ENCODE assay signal across 8 cellular contexts in the genomic region with DNA sequence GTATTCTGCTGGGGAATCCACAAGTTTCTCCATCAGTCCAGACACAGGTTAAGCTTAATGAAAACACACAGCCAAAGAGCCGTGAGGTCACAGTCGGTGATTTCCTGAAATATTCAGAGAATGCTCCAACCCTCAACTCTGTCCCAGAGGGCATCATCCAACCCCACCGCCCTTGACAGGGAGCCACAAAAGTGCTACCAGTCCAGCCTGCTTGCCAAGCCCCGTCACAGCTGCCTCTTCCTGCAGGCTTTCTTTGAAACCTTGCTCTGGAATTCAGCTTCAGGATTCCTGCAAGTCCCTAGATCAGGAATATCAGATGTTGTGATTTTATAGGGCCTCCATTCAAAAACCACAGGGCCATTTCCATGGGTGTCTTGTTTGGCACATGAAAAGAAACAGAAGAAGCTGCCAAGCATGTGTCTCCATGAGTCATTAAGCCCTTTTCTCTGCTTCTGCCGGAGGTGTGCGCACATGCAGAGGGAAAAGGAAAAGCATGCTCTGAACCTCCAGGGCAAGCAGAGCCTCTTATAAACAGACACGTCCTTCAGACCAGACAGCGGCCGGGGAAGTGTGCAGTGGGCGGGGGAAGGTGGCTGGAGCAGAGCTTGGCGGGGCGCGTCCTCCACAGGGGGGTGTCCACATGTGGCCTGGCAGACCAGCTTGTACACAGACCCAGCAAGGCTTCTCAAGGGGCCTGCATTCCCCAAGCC.
A peak's percentile ranks its signal among the peaks of the same experiment; 100 is the strongest.
DNase-seq lines count a peak whose midpoint lies in the region; ATAC-seq and TF ChIP-seq lines count a peak whose summit lies in the region.

No MANE protein-coding gene starts in this region.

- peaks cover 54% of the 10 kb centered on the region for H3K4me1 Mint-ChIP-seq in activated CD8-positive, alpha-beta memory T cell treated with anti-CD3 and anti-CD28 coated beads, Interleukin-2, amount 10 ng/mL, durations not matched to agents 7 days and 5 days

- no peak for TF ChIP-seq POLR2A in gastrocnemius medialis (IDR thresholded peaks at IDR 0.05)

- peaks cover 2% of the 10 kb centered on the region for H3K9me3 Mint-ChIP-seq in activated CD8-positive, alpha-beta memory T cell treated with anti-CD3 and anti-CD28 coated beads, Interleukin-2, amount 10 ng/mL, durations not matched to agents 7 days and 5 days (ENCODE audit: low read depth)

- intact Hi-C loops in gastrocnemius medialis (cut with DNase I; ENCODE audit: low total_unique reads): no loop called here

- H3K27ac ChIP-seq in gastrocnemius medialis: peak overlapping the region in 2 of 4 donors; percentile 5 to 18

- no peaks in the 10 kb centered on the region for H3K27me3 ChIP-seq in gastrocnemius medialis

- no peak overlapping the region for H3K4me3 ChIP-seq in fibroblast of villous mesenchyme (ENCODE audit: low read depth, low read length)
- H3K4me3 ChIP-seq in gastrocnemius medialis: no peak overlapping the region

- TF ChIP-seq CTCF in fibroblast of villous mesenchyme (IDR thresholded peaks at IDR 0.05; ENCODE audit: insufficient read depth, low read depth, low read length) (no peak), gastrocnemius medialis (IDR thresholded peaks at IDR 0.05 in 4 of 5, conservative IDR thresholded peaks at IDR 0.05 in 1 of 5) (no peak)

- no peak for DNase-seq in activated CD8-positive, alpha-beta memory T cell treated with anti-CD3 and anti-CD28 coated beads, Interleukin-2, amount 10 ng/mL, durations not matched to agents 7 days and 5 days
- no peak for DNase-seq in activated CD8-positive, alpha-beta memory T cell treated with anti-CD3 and anti-CD28 coated beads, Interleukin-2, amount 50 U/mL, for 48 hours
- DNase-seq in activated CD4-positive, alpha-beta T cell treated with anti-CD3 and anti-CD28 coated beads for 48 hours: peak; percentile 50
- DNase-seq in fibroblast of villous mesenchyme (ENCODE audit: low read depth): peak; percentile 99
- peak in 1 of 2 donors; percentile 44 for DNase-seq in gastrocnemius medialis
- DNase-seq in ecto neural progenitor cell (ENCODE audit: low spot score): no peak
- no peak for DNase-seq in Kasumi-1 (lab: John Stamatoyannopoulos, UW)

- H3K4me3 Mint-ChIP-seq in activated CD8-positive, alpha-beta memory T cell treated with anti-CD3 and anti-CD28 coated beads, Interleukin-2, amount 10 ng/mL, durations not matched to agents 7 days and 5 days: no peak overlapping the region

- in situ Hi-C loops in gastrocnemius medialis (cut with MboI; ENCODE audit: low sequenced_read_pairs in 4 of 4): loop anchor here (25.0 kb wide), 6 partner anchors 195 to 895 kb away; a partner anchor contains a TSS

- H3K27me3 Mint-ChIP-seq in activated CD8-positive, alpha-beta memory T cell treated with anti-CD3 and anti-CD28 coated beads, Interleukin-2, amount 10 ng/mL, durations not matched to agents 7 days and 5 days: no peaks in the 10 kb centered on the region

- no peaks in the 10 kb centered on the region for H3K9me3 ChIP-seq in gastrocnemius medialis

- H3K36me3 Mint-ChIP-seq in activated CD8-positive, alpha-beta memory T cell treated with anti-CD3 and anti-CD28 coated beads, Interleukin-2, amount 10 ng/mL, durations not matched to agents 7 days and 5 days: peaks cover 7% of the 10 kb centered on the region

- CTCF ChIA-PET in activated CD8-positive, alpha-beta memory T cell treated with anti-CD3 and anti-CD28 coated beads, Interleukin-2, amount 10 ng/mL, durations not matched to agents 7 days and 5 days (lab: Charles Lee): interaction anchor here (1.5 to 10.5 kb wide), 4 partner anchors 10 to 253 kb away, joined by 3 to 146 read pairs (median 34); no protein-coding TSS in a partner anchor

- peak overlapping the region; percentile 44 for H3K27ac Mint-ChIP-seq in activated CD8-positive, alpha-beta memory T cell treated with anti-CD3 and anti-CD28 coated beads, Interleukin-2, amount 10 ng/mL, durations not matched to agents 7 days and 5 days

- H3K36me3 ChIP-seq in gastrocnemius medialis: no peaks in the 10 kb centered on the region

- H3K4me1 ChIP-seq in gastrocnemius medialis: peaks cover 2 to 6% of the 10 kb centered on the region in 2 donors

- ATAC-seq in activated CD8-positive, alpha-beta memory T cell treated with anti-CD3 and anti-CD28 coated beads, Interleukin-2, amount 10 ng/mL, durations not matched to agents 7 days and 5 days: no peak
- peak; percentile 58 to 65 for ATAC-seq in gastrocnemius medialis
- no peak for ATAC-seq in HG03457 (IDR thresholded peaks at IDR 0.05; ENCODE audit: unreplicated experiment)

Comparison
In these comparisons a context has a peak if more than half of its experiments do, and no peak if none do; other contexts are left out.
1. ATAC-seq: peak in gastrocnemius medialis (2 of 2); none in activated CD8-positive, alpha-beta memory T cell treated with anti-CD3 and anti-CD28 coated beads, Interleukin-2, amount 10 ng/mL, durations not matched to agents 7 days and 5 days (single experiment) and HG03457 (single experiment).
2. DNase-seq: peak in activated CD4-positive, alpha-beta T cell treated with anti-CD3 and anti-CD28 coated beads for 48 hours (single experiment) and fibroblast of villous mesenchyme (single experiment); none in activated CD8-positive, alpha-beta memory T cell treated with anti-CD3 and anti-CD28 coated beads, Interleukin-2, amount 10 ng/mL, durations not matched to agents 7 days and 5 days (single experiment), activated CD8-positive, alpha-beta memory T cell treated with anti-CD3 and anti-CD28 coated beads, Interleukin-2, amount 50 U/mL, for 48 hours (single experiment), ecto neural progenitor cell (single experiment) and Kasumi-1 (0 of 2).